ENCODE assay signal across 8 cellular contexts in genomic region chr2:178796079-178796677, GRCh38. TPM values are rescaled to one million over a fixed set of nuclear protein-coding genes. Genes with fewer than 3 reads are reported as not detected.
A peak's percentile ranks its signal among the peaks of the same experiment; 100 is the strongest.
DNase-seq lines count a peak whose midpoint lies in the region; ATAC-seq and TF ChIP-seq lines count a peak whose summit lies in the region.

No MANE protein-coding gene starts in this region.

- H3K4me1 ChIP-seq in OCI-LY1 (ENCODE audit: insufficient read depth, low read length, severe bottlenecking) = no peaks in the 10 kb centered on the region

- H3K27me3 ChIP-seq in OCI-LY1 (ENCODE audit: insufficient read depth, low read length) = no peaks in the 10 kb centered on the region

- H3K4me3 ChIP-seq in AG04449 (ENCODE audit: low read depth, low read length) (no peak overlapping the region), OCI-LY1 (ENCODE audit: low read depth, low read length, poor library complexity, severe bottlenecking) (no peak overlapping the region), epithelial cell of proximal tubule (ENCODE audit: low read depth, low read length) (no peak overlapping the region)

- H3F3A ChIP-seq in OCI-LY1 (ENCODE audit: insufficient read depth, low read length) = no peaks in the 10 kb centered on the region

- no peak overlapping the region for H3K9ac ChIP-seq in OCI-LY1 (ENCODE audit: low read length)

- H2AFZ ChIP-seq in OCI-LY1 (ENCODE audit: low read length) = no peak overlapping the region

- no peak overlapping the region for H3K4me2 ChIP-seq in OCI-LY1 (ENCODE audit: low read length)

- no peaks in the 10 kb centered on the region for H3K79me2 ChIP-seq in OCI-LY1 (ENCODE audit: insufficient read depth, low read length)

- no peaks in the 10 kb centered on the region for H3K9me2 ChIP-seq in OCI-LY1 (ENCODE audit: low read depth, low read length)

- CTCF ChIA-PET in AG04449 (lab: Yijun Ruan, JAX) = interaction anchor here (0.7 to 3.5 kb wide), 12 partner anchors 11 to 608 kb away, joined by 3 to 20 read pairs (median 4); partner anchors contain the start of gene TTN

- H3K9me3 ChIP-seq in OCI-LY1 (ENCODE audit: low read length) = peaks cover 3% of the 10 kb centered on the region; the same call in 1 of the 2 replicates

- TF ChIP-seq CTCF in AG04449 (IDR thresholded peaks at IDR 0.05; ENCODE audit: insufficient read depth, low read length, missing control alignments) (peak; percentile 27), OCI-LY1 (IDR thresholded peaks at IDR 0.05; ENCODE audit: low read length) (peak; percentile 73), epithelial cell of proximal tubule (conservative IDR thresholded peaks at IDR 0.05; ENCODE audit: low read depth, low read length) (no peak)

- H3K27ac ChIP-seq in OCI-LY1 (ENCODE audit: low read depth, low read length, poor library complexity, severe bottlenecking) = peak overlapping the region; percentile 41

- peak; percentile 5 for DNase-seq in AG04449 (ENCODE audit: low read depth, low spot score)
- DNase-seq in epithelial cell of proximal tubule (ENCODE audit: low read depth) = peak; percentile 10
- DNase-seq in pulmonary artery endothelial cell (ENCODE audit: low read depth, low spot score) = peak; percentile 13
- DNase-seq in UCSD-AML1 (lab: John Stamatoyannopoulos, UW; ENCODE audit: unreplicated experiment) = no peak
- no peak for DNase-seq in HuH-7 (ENCODE audit: low spot score)

- peak; percentile 45 for ATAC-seq in GM18867 (IDR thresholded peaks at IDR 0.05; ENCODE audit: unreplicated experiment)
- no peak for ATAC-seq in HG02973 (IDR thresholded peaks at IDR 0.05; ENCODE audit: unreplicated experiment)

- no peaks in the 10 kb centered on the region for H4K20me1 ChIP-seq in OCI-LY1 (ENCODE audit: insufficient read depth, low read length)

- POLR2A ChIA-PET in AG04449 (lab: Yijun Ruan, JAX) = no interaction called here

- peaks cover 92% of the 10 kb centered on the region for H3K36me3 ChIP-seq in OCI-LY1 (ENCODE audit: insufficient read depth, low read length)

RNA-seq across cellular contexts. Expression of gene TTN, which starts 11.0 kb away (rescaled TPM):
- total RNA-seq in epithelial cell of proximal tubule (0.12 TPM in 1 of 2 replicates, not detected in the other), pulmonary artery endothelial cell (0.95 and 2.7 TPM in 2 replicates)

Comparison
In these comparisons a context has a peak if more than half of its experiments do, and no peak if none do; other contexts are left out.
1. DNase-seq: peak in AG04449 (single experiment), epithelial cell of proximal tubule (single experiment) and pulmonary artery endothelial cell (single experiment); none in UCSD-AML1 (single experiment) and HuH-7 (single experiment).